In the genomic region with DNA sequence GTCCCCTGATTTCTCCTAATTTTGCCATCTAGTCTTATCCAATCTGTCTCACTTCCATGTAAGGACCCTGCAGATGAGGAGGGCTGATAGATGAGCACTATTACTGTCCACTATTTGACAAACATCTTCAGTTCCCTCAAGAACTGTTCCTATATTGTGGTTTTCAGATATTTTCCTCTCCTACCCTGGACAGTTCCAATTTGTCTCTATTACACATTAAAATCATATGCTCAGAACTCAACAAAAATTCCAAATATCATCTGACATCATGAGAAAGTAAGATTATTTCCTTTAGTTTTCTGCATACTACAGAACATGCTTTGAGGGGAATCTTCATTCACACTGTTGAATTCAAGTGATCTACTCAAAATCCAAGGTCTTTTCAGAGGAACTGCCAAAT, we compare ENCODE assay signal across 3 cellular contexts.
"Had no signal": no experiment of that assay in that cellular context is flagged by ENCODE, and none has a peak within 500 bp of the region (broad histone marks: within the 10 kb centered on the region; RNA-seq: fewer than 3 reads in every experiment).

No MANE protein-coding gene starts in this region.

- H3K4me3 ChIP-seq: GM12878 had no signal

- DNase-seq: GDM1, GF-D8 had no signal

- ATAC-seq: GM12878 had no signal
